32 cellular contexts compared by ENCODE assay signal in genomic region chr15:48899793-48900192, GRCh38.
"Had no signal": no experiment of that assay in that cellular context is flagged by ENCODE, and none has a peak within 500 bp of the region (broad histone marks: within the 10 kb centered on the region; RNA-seq: fewer than 3 reads in every experiment).

No MANE protein-coding gene starts in this region.

- H3K36me3 Mint-ChIP-seq: activated naive CD8-positive, alpha-beta T cell treated with anti-CD3 and anti-CD28 coated beads for 36 hours had no signal

- H3K9me3 ChIP-seq: ascending aorta, MG63, SJCRH30 had no signal

- H3K4me3 ChIP-seq: ascending aorta, MG63, SJCRH30, SK-N-MC had no signal

- DNase-seq: activated CD4-positive, alpha-beta memory T cell treated with anti-CD3 and anti-CD28 coated beads, Interleukin-2, amount 10 ng/mL, durations not matched to agents 7 days and 5 days; activated CD4-positive, alpha-beta T cell treated with anti-CD3 and anti-CD28 coated beads for 1 hour; activated CD4-positive, alpha-beta T cell treated with anti-CD3 and anti-CD28 coated beads for 48 hours; activated CD4-positive, CD25-positive, alpha-beta regulatory T cell; activated effector memory CD4-positive, alpha-beta T cell treated with anti-CD3 and anti-CD28 coated beads, Interleukin-2, amount 50 U/mL, for 16 hours; activated naive CD4-positive, alpha-beta T cell; activated naive CD4-positive, alpha-beta T cell treated with anti-CD3 and anti-CD28 coated beads, Interleukin-2, amount 50 U/mL, for 16 hours; activated naive CD8-positive, alpha-beta T cell treated with anti-CD3 and anti-CD28 coated beads for 36 hours; activated T-cell treated with anti-CD3 and anti-CD28 coated beads, Interleukin-2, amount 50 U/mL, for 1 hour; activated T-cell treated with anti-CD3 and anti-CD28 coated beads, Interleukin-2, amount 50 U/mL, for 72 hours; amygdala; caudate nucleus; cerebellar nuclear complex; Kasumi-1; KG1; MG63; NCI-H1048; NCI-H1105 treated with DMSO at 0.1 percent for 48 hours; NCI-H1436; NCI-H1694; NCI-H1930; NCI-H510A; NCI-H526; NCI-H774; SHP77; SJCRH30; T1000; WERI-Rb-1 had no signal

- H3K36me3 ChIP-seq: ascending aorta, MG63, SJCRH30, WERI-Rb-1 had no signal

- ATAC-seq: activated T-cell treated with anti-CD3 and anti-CD28 coated beads, Interleukin-2, amount 50 U/mL, for 72 hours; activated T-helper 17 cell treated with anti-CD3 and anti-CD28 coated beads, Interleukin-2, amount 50 U/mL, for 72 hours; Panc1 had no signal

- H3K4me3 Mint-ChIP-seq: activated CD4-positive, alpha-beta memory T cell treated with anti-CD3 and anti-CD28 coated beads, Interleukin-2, amount 10 ng/mL, durations not matched to agents 7 days and 5 days; activated naive CD8-positive, alpha-beta T cell treated with anti-CD3 and anti-CD28 coated beads for 36 hours; activated T-cell treated with anti-CD3 and anti-CD28 coated beads, Interleukin-2, amount 50 U/mL, for 72 hours; activated T-helper 17 cell treated with anti-CD3 and anti-CD28 coated beads, Interleukin-2, amount 50 U/mL, for 72 hours had no signal

- H3K27ac Mint-ChIP-seq: activated CD4-positive, alpha-beta memory T cell treated with anti-CD3 and anti-CD28 coated beads, Interleukin-2, amount 10 ng/mL, durations not matched to agents 7 days and 5 days; activated naive CD8-positive, alpha-beta T cell treated with anti-CD3 and anti-CD28 coated beads for 36 hours; activated T-cell treated with anti-CD3 and anti-CD28 coated beads, Interleukin-2, amount 50 U/mL, for 72 hours; activated T-helper 17 cell treated with anti-CD3 and anti-CD28 coated beads, Interleukin-2, amount 50 U/mL, for 72 hours had no signal

- H3K27ac ChIP-seq: ascending aorta, SJCRH30, SK-N-MC, WERI-Rb-1 had no signal

- H3K9me3 Mint-ChIP-seq: activated CD4-positive, alpha-beta memory T cell treated with anti-CD3 and anti-CD28 coated beads, Interleukin-2, amount 10 ng/mL, durations not matched to agents 7 days and 5 days; activated naive CD8-positive, alpha-beta T cell treated with anti-CD3 and anti-CD28 coated beads for 36 hours; activated T-cell treated with anti-CD3 and anti-CD28 coated beads, Interleukin-2, amount 50 U/mL, for 72 hours; activated T-helper 17 cell treated with anti-CD3 and anti-CD28 coated beads, Interleukin-2, amount 50 U/mL, for 72 hours had no signal

- H3K27me3 ChIP-seq: ascending aorta, MG63, SJCRH30 had no signal
